Comparison of ENCODE assay signal across 8 cellular contexts in the genomic region with DNA sequence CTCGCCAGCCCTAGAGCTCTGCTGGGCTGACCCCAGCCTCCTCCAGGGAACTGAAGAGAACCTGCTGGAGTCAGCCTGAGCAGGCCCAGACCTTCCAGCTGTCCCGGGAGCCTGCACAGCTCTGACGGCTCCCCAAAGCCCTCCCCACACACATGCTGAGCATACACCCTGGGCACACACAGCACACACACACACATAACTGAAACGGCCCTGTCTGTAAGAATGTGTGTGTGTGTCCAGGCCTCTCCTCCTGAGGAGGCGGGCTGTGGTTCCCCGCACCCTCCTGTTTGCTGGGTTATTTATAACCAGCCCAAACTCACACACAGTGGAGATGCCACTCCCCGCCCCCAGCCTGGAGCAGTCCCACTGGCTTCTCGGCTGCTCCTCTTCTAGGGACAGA. TPM values are rescaled to one million over a fixed set of nuclear protein-coding genes. Genes with fewer than 3 reads are reported as not detected.
DNase-seq lines count a peak whose midpoint lies in the region; ATAC-seq and TF ChIP-seq lines count a peak whose summit lies in the region.

No MANE protein-coding gene starts in this region.

- H3K27me3 Mint-ChIP-seq in MCF 10A (ENCODE audit: insufficient read depth, unreplicated experiment), result no peaks in the 10 kb centered on the region
- peaks cover 12% of the 10 kb centered on the region for H3K27me3 Mint-ChIP-seq in activated naive CD8-positive, alpha-beta T cell treated with anti-CD3 and anti-CD28 coated beads for 36 hours

- H3K36me3 Mint-ChIP-seq in MCF 10A (ENCODE audit: insufficient read depth, unreplicated experiment), result no peaks in the 10 kb centered on the region
- H3K36me3 Mint-ChIP-seq in activated naive CD8-positive, alpha-beta T cell treated with anti-CD3 and anti-CD28 coated beads for 36 hours, result no peaks in the 10 kb centered on the region

- H3K4me1 ChIP-seq in mammary epithelial cell (ENCODE audit: insufficient read depth, low read length), result no peaks in the 10 kb centered on the region
- H3K4me1 ChIP-seq in muscle layer of duodenum (ENCODE audit: control insufficient read depth in 1 of 2, insufficient read depth in 2 of 2, low read length in 2 of 2), result peaks cover 0 to 81% of the 10 kb centered on the region in 2 donors
- H3K4me1 ChIP-seq in effector memory CD4-positive, alpha-beta T cell (ENCODE audit: control insufficient read depth, insufficient read depth, low read length, poor library complexity, severe bottlenecking), result no peaks in the 10 kb centered on the region

- no peak overlapping the region for H2AFZ ChIP-seq in mammary epithelial cell (ENCODE audit: low read depth, low read length)

- POLR2A ChIA-PET in MCF 10A (lab: Yijun Ruan, JAX), result interaction anchor here (0.5 kb wide), 1 partner anchor 29 kb away, joined by 3 read pairs; no protein-coding TSS in a partner anchor

- H3K9me3 ChIP-seq in mammary epithelial cell (replicated peaks; ENCODE audit: insufficient read depth, low read length) (no peaks in the 10 kb centered on the region), muscle layer of duodenum (ENCODE audit: control insufficient read depth in 1 of 2, low read length in 2 of 2) (no peaks in the 10 kb centered on the region)
- no peaks in the 10 kb centered on the region for H3K9me3 ChIP-seq in effector memory CD4-positive, alpha-beta T cell (ENCODE audit: control insufficient read depth, low read length)

- no peaks in the 10 kb centered on the region for H3K36me3 ChIP-seq in mammary epithelial cell (ENCODE audit: insufficient read depth, low read length)
- H3K36me3 ChIP-seq in muscle layer of duodenum (ENCODE audit: control insufficient read depth in 1 of 2, insufficient read depth in 2 of 2, low read length in 2 of 2), result no peaks in the 10 kb centered on the region
- no peaks in the 10 kb centered on the region for H3K36me3 ChIP-seq in effector memory CD4-positive, alpha-beta T cell (ENCODE audit: control insufficient read depth, insufficient read depth, low read length)

- no peak for TF ChIP-seq CTCF in MCF 10A (IDR thresholded peaks at IDR 0.05; ENCODE audit: unreplicated experiment)
- TF ChIP-seq CTCF in mammary epithelial cell (conservative IDR thresholded peaks at IDR 0.05 in 1 of 2, IDR thresholded peaks at IDR 0.05 in 1 of 2; ENCODE audit: extremely low read depth in 1 of 2, insufficient read depth in 1 of 2, low read depth in 1 of 2, low read length in 2 of 2), result no peak

- intact Hi-C loops in MCF 10A (cut with micrococcal nuclease) (no loop called here), mammary epithelial cell (cut with micrococcal nuclease) (no loop called here)

- peak overlapping the region; percentile 63 for H3K27ac Mint-ChIP-seq in MCF 10A (ENCODE audit: low read depth, unreplicated experiment)
- H3K27ac Mint-ChIP-seq in activated naive CD8-positive, alpha-beta T cell treated with anti-CD3 and anti-CD28 coated beads for 36 hours, result no peak overlapping the region

- H3K4me2 ChIP-seq in mammary epithelial cell (ENCODE audit: insufficient read depth, low read depth, low read length), result no peak overlapping the region

- CTCF ChIA-PET in MCF 10A (lab: Yijun Ruan, JAX), result interaction anchor here (0.7 to 1.4 kb wide), 2 partner anchors 24 to 107 kb away, joined by 3 to 4 read pairs; no protein-coding TSS in a partner anchor
- CTCF ChIA-PET in mammary epithelial cell (lab: Charles Lee; ENCODE audit: low non-redundant PET), result no interaction called here

- no peaks in the 10 kb centered on the region for H4K20me1 ChIP-seq in mammary epithelial cell (ENCODE audit: insufficient read depth, low read length)

- dilution Hi-C loops in mammary epithelial cell (cut with HindIII; ENCODE audit: low sequenced_read_pairs), result no loop called here

- DNase-seq in MCF 10A (ENCODE audit: unreplicated experiment) (no peak), mammary epithelial cell (no peak), epidermal melanocyte (ENCODE audit: insufficient read length, low spot score) (peak; percentile 82)
- DNase-seq in activated naive CD8-positive, alpha-beta T cell treated with anti-CD3 and anti-CD28 coated beads for 36 hours, result no peak
- DNase-seq in effector memory CD4-positive, alpha-beta T cell, result no peak

- H3K4me1 Mint-ChIP-seq in MCF 10A (ENCODE audit: insufficient read depth, unreplicated experiment), result peaks cover 13% of the 10 kb centered on the region
- H3K4me1 Mint-ChIP-seq in activated naive CD8-positive, alpha-beta T cell treated with anti-CD3 and anti-CD28 coated beads for 36 hours, result peaks cover 2% of the 10 kb centered on the region

- H3K27me3 ChIP-seq in mammary epithelial cell (ENCODE audit: insufficient read depth, low read length) (no peaks in the 10 kb centered on the region), muscle layer of duodenum (ENCODE audit: low read depth, low read length) (no peaks in the 10 kb centered on the region)
- H3K27me3 ChIP-seq in effector memory CD4-positive, alpha-beta T cell (replicated peaks; ENCODE audit: control insufficient read depth, insufficient read depth, low read length, poor library complexity, severe bottlenecking), result no peaks in the 10 kb centered on the region

- WGBS in mammary epithelial cell (ENCODE audit: low coverage, missing lambda C conversion rate), result 21% methylated on average over 8 of the region's 8 CpGs

- in situ Hi-C loops in mammary epithelial cell (cut with MboI; ENCODE audit: low sequenced_read_pairs in 2 of 2), result no loop called here

- no peak overlapping the region for H3K4me3 Mint-ChIP-seq in MCF 10A (ENCODE audit: unreplicated experiment)
- no peak overlapping the region for H3K4me3 Mint-ChIP-seq in activated naive CD8-positive, alpha-beta T cell treated with anti-CD3 and anti-CD28 coated beads for 36 hours

- BruUV-seq in MCF 10A (replicated peaks; lab: Mats Ljungman, UMichigan) (no TSS peak), mammary epithelial cell (replicated peaks; lab: Mats Ljungman, UMichigan) (no TSS peak)

- ATAC-seq in activated CD4-positive, CD25-positive, alpha-beta regulatory T cell treated with anti-CD3 and anti-CD28 coated beads, Interleukin-2, amount 50 U/mL, for 24 hours, result no peak
- ATAC-seq in GM19455 (IDR thresholded peaks at IDR 0.05; ENCODE audit: unreplicated experiment), result no peak

- H3K9ac ChIP-seq in mammary epithelial cell (ENCODE audit: insufficient read depth, low read length), result no peak overlapping the region

- H3K27ac ChIP-seq in mammary epithelial cell (ENCODE audit: insufficient read depth, low read depth, low read length) (no peak overlapping the region), muscle layer of duodenum (ENCODE audit: low read length) (peak overlapping the region; percentile 58)
- H3K27ac ChIP-seq in effector memory CD4-positive, alpha-beta T cell (ENCODE audit: insufficient read depth, low read length, poor library complexity, severe bottlenecking), result no peak overlapping the region

- H3K9me3 Mint-ChIP-seq in MCF 10A (ENCODE audit: unreplicated experiment), result no peaks in the 10 kb centered on the region
- H3K9me3 Mint-ChIP-seq in activated naive CD8-positive, alpha-beta T cell treated with anti-CD3 and anti-CD28 coated beads for 36 hours, result no peaks in the 10 kb centered on the region

- H3K79me2 ChIP-seq in mammary epithelial cell (ENCODE audit: insufficient read depth, low read length), result no peaks in the 10 kb centered on the region

- H3K4me3 ChIP-seq in mammary epithelial cell (replicated peaks in 1 of 3; ENCODE audit: insufficient read depth in 1 of 3, low read depth in 2 of 3, low read length in 3 of 3) (no peak overlapping the region), muscle layer of duodenum (ENCODE audit: low read depth in 1 of 2, low read length in 2 of 2) (peak overlapping the region in 1 of 2 donors; percentile 43)
- no peak overlapping the region for H3K4me3 ChIP-seq in effector memory CD4-positive, alpha-beta T cell (ENCODE audit: insufficient read depth, low read depth, low read length, poor library complexity, severe bottlenecking)

RNA-seq across cellular contexts. Expression of a gene that starts 20.2 kb away (rescaled TPM):
- 21.7 and 25.5 TPM in 2 replicates for total RNA-seq in MCF 10A (2022)
- 10 to 100 TPM; 23.4 to 63.2 TPM for total RNA-seq in mammary epithelial cell
- 6.1 TPM for polyA plus RNA-seq in mammary epithelial cell
- polyA minus RNA-seq in mammary epithelial cell, result 16.8 TPM
- total RNA-seq in activated naive CD8-positive, alpha-beta T cell treated with anti-CD3 and anti-CD28 coated beads for 36 hours, result under 1 TPM; 0.30 to 0.43 TPM

Comparison
In these comparisons a context has a peak if more than half of its experiments do, and no peak if none do; other contexts are left out.
1. RNA of a gene that starts 20.2 kb away (total RNA-seq): 23.4 to 63.2 TPM in mammary epithelial cell and 21.7 to 25.5 TPM in MCF 10A; 0.30 to 0.43 TPM in activated naive CD8-positive, alpha-beta T cell treated with anti-CD3 and anti-CD28 coated beads for 36 hours; every median in the first group is over 10 times any median in the second.